In the genomic region with DNA sequence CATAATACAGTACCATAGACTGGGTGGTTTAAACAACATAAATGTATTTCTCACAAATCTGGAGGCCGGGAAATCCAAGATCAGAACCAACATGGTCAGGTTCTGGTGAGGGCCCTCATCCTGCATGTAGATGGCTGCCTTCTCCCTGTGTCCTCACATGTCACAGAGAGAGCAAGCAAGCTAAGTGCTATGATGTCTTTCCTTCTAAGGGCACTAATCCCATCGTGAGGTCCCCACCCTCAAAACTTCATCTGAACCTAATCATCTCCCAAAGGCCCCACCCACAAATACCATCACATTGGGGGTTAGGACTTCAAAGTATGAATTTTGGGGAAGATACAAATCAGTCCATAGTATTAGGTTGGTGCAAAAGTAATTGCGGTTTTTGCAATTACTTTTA, we compare ENCODE assay signal across 30 cellular contexts. TPM values are rescaled to one million over a fixed set of nuclear protein-coding genes. Genes with fewer than 3 reads are reported as not detected.
"Had no signal": no experiment of that assay in that cellular context is flagged by ENCODE, and none has a peak within 500 bp of the region (broad histone marks: within the 10 kb centered on the region; RNA-seq: fewer than 3 reads in every experiment).

No MANE protein-coding gene starts in this region.

- H3K79me2 ChIP-seq: parathyroid adenoma had no signal

- H3K9ac ChIP-seq: neural progenitor cell, parathyroid adenoma had no signal

- H2AFZ ChIP-seq: neural progenitor cell, parathyroid adenoma had no signal

- H3K4me1 ChIP-seq: neural progenitor cell, parathyroid adenoma, psoas muscle, suprapubic skin, testis, tibial artery, upper lobe of left lung had no signal

- DNase-seq: naive thymus-derived CD4-positive, alpha-beta T cell; natural killer cell; occipital lobe; ovary; posterior cingulate gyrus; psoas muscle; right cardiac atrium; spleen; stimulated activated CD4-positive, alpha-beta T cell treated with anti-CD3 and anti-CD28 coated beads, Interleukin-12 subunit alpha, Interleukin-12 subunit beta, amount 100 ng/mL, for 4 hours; stimulated activated CD4-positive, alpha-beta T cell treated with anti-CD3 and anti-CD28 coated beads, Interleukin-1b, Interleukin-23, amount 100 ng/mL, for 48 hours; stimulated activated CD4-positive, alpha-beta T cell treated with anti-CD3 and anti-CD28 coated beads, Interleukin-4, amount 100 ng/mL, for 1 hour; stimulated activated CD4-positive, alpha-beta T cell treated with anti-CD3 and anti-CD28 coated beads, Interleukin-4, amount 100 ng/mL, for 4 hours; stimulated activated CD8-positive, alpha-beta memory T cell treated with anti-CD3 and anti-CD28 coated beads, Interleukin-4, amount 100 ng/mL, for 48 hours; stimulated activated naive CD4-positive, alpha-beta T cell; stimulated activated naive CD8-positive, alpha-beta T cell treated with anti-CD3 and anti-CD28 coated beads, Interleukin-15, amount 100 ng/mL, for 72 hours; stimulated activated naive CD8-positive, alpha-beta T cell treated with anti-CD3 and anti-CD28 coated beads, Interleukin-15, Interleukin-2, amounts not matched to agents 100 U/mL and 50 U/mL, for 24 hours; substantia nigra; testis; tibial artery; trophoblast cell; upper lobe of left lung; uterus had no signal

- H3K36me3 ChIP-seq: neural progenitor cell, ovary, spleen, suprapubic skin, tibial artery, upper lobe of left lung, uterus had no signal

- H3K4me2 ChIP-seq: neural progenitor cell, smooth muscle cell had no signal

- H3K27me3 ChIP-seq: neural progenitor cell, ovary, spleen, suprapubic skin, testis, tibial artery, upper lobe of left lung, uterus had no signal

- H3K9me3 ChIP-seq: ovary, psoas muscle, testis, uterus had no signal

- H3K4me3 ChIP-seq: neural progenitor cell, ovary, psoas muscle, skin epidermis, smooth muscle cell, spleen, suprapubic skin, testis, tibial artery, upper lobe of left lung, uterus had no signal

- ATAC-seq: naive thymus-derived CD4-positive, alpha-beta T cell; natural killer cell; psoas muscle; right cardiac atrium; sciatic nerve; stimulated activated memory B cell treated with anti-CD40 and anti-IgM and Interleukin-4, amounts not matched to agents 10 μg/mL and 1 μg/mL and 100 μg/mL, for 72 hours; stimulated activated naive CD8-positive, alpha-beta T cell treated with anti-CD3 and anti-CD28 coated beads, Interleukin-15, amount 100 ng/mL, for 72 hours; stimulated activated naive CD8-positive, alpha-beta T cell treated with anti-CD3 and anti-CD28 coated beads, Interleukin-15, Interleukin-2, amounts not matched to agents 100 U/mL and 50 U/mL, for 24 hours had no signal

- H3K27ac ChIP-seq: neural progenitor cell, ovary, parathyroid adenoma, psoas muscle, skin epidermis, spleen, suprapubic skin, testis, tibial artery, upper lobe of left lung, uterus had no signal

RNA-seq across cellular contexts. Expression of a gene that starts 56.8 kb away (rescaled TPM):
- total RNA-seq: progenitor cell of endocrine pancreas had no signal
